Comparison of ENCODE assay signal across 25 cellular contexts in the genomic region with DNA sequence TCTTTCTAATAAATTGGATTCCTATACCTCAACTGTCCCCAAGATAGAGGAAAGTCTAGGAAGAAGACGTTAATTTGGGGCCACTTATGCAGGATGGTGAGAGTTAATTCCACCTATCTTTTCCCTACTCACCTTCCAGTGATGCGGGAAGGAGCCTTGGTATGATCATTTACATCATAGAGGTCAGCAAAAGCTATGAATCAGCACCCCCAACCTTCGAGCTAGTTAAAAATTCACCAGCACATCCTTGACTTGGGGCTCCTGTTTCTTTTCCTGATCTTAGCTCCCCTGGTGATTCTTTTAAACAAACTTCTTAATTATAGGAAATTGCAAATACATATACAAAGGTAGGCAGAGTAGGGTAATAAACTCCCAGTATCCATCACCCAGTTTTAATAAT.
"Had no signal": no experiment of that assay in that cellular context is flagged by ENCODE, and none has a peak within 500 bp of the region (broad histone marks: within the 10 kb centered on the region; RNA-seq: fewer than 3 reads in every experiment).

No MANE protein-coding gene starts in this region.

- H3K27ac Mint-ChIP-seq: activated CD4-positive, alpha-beta memory T cell treated with anti-CD3 and anti-CD28 coated beads, Interleukin-2, amount 10 ng/mL, durations not matched to agents 7 days and 5 days; activated CD4-positive, alpha-beta T cell treated with anti-CD3 and anti-CD28 coated beads, Interleukin-2, amount 10 ng/mL, durations not matched to agents 24 days and 14 days; activated T-cell treated with anti-CD3 and anti-CD28 coated beads, Interleukin-2, amount 50 U/mL, for 24 hours; effector memory CD8-positive, alpha-beta T cell; natural killer cell; T-helper 17 cell had no signal

- H3K36me3 ChIP-seq: brain microvascular endothelial cell, heart right ventricle, right lobe of liver, transverse colon had no signal

- H3K27ac ChIP-seq: brain microvascular endothelial cell, coronary artery, dorsolateral prefrontal cortex, heart right ventricle, right lobe of liver, testis, transverse colon had no signal

- H3K36me3 Mint-ChIP-seq: natural killer cell had no signal

- ATAC-seq: effector memory CD8-positive, alpha-beta T cell; heart right ventricle; natural killer cell; right lobe of liver; stimulated activated naive CD8-positive, alpha-beta T cell treated with anti-CD3 and anti-CD28 coated beads, Interleukin-15, Interleukin-2, amounts not matched to agents 100 U/mL and 50 U/mL, for 24 hours; T-helper 17 cell had no signal

- H3K27me3 ChIP-seq: brain microvascular endothelial cell, heart right ventricle, right lobe of liver, testis, transverse colon had no signal

- H3K4me1 Mint-ChIP-seq: activated CD4-positive, alpha-beta memory T cell treated with anti-CD3 and anti-CD28 coated beads, Interleukin-2, amount 10 ng/mL, durations not matched to agents 7 days and 5 days; activated CD4-positive, alpha-beta T cell treated with anti-CD3 and anti-CD28 coated beads, Interleukin-2, amount 10 ng/mL, durations not matched to agents 24 days and 14 days; natural killer cell; T-helper 17 cell had no signal

- H3K9me3 Mint-ChIP-seq: activated CD4-positive, alpha-beta memory T cell treated with anti-CD3 and anti-CD28 coated beads, Interleukin-2, amount 10 ng/mL, durations not matched to agents 7 days and 5 days; activated CD4-positive, alpha-beta T cell treated with anti-CD3 and anti-CD28 coated beads, Interleukin-2, amount 10 ng/mL, durations not matched to agents 24 days and 14 days; activated T-cell treated with anti-CD3 and anti-CD28 coated beads, Interleukin-2, amount 50 U/mL, for 24 hours; effector memory CD8-positive, alpha-beta T cell had no signal

- H3K4me3 Mint-ChIP-seq: activated CD4-positive, alpha-beta memory T cell treated with anti-CD3 and anti-CD28 coated beads, Interleukin-2, amount 10 ng/mL, durations not matched to agents 7 days and 5 days; activated CD4-positive, alpha-beta T cell treated with anti-CD3 and anti-CD28 coated beads, Interleukin-2, amount 10 ng/mL, durations not matched to agents 24 days and 14 days; activated T-cell treated with anti-CD3 and anti-CD28 coated beads, Interleukin-2, amount 50 U/mL, for 24 hours; effector memory CD8-positive, alpha-beta T cell; natural killer cell; T-helper 17 cell had no signal

- H3K4me3 ChIP-seq: coronary artery, dorsolateral prefrontal cortex, heart right ventricle, right lobe of liver, testis, transverse colon had no signal

- H3K27me3 Mint-ChIP-seq: activated CD4-positive, alpha-beta memory T cell treated with anti-CD3 and anti-CD28 coated beads, Interleukin-2, amount 10 ng/mL, durations not matched to agents 7 days and 5 days; activated CD4-positive, alpha-beta T cell treated with anti-CD3 and anti-CD28 coated beads, Interleukin-2, amount 10 ng/mL, durations not matched to agents 24 days and 14 days; activated T-cell treated with anti-CD3 and anti-CD28 coated beads, Interleukin-2, amount 50 U/mL, for 24 hours; effector memory CD8-positive, alpha-beta T cell; T-helper 17 cell had no signal

- DNase-seq: activated CD4-positive, alpha-beta memory T cell treated with anti-CD3 and anti-CD28 coated beads, Interleukin-2, amount 10 ng/mL, durations not matched to agents 7 days and 5 days; activated CD4-positive, alpha-beta T cell treated with anti-CD3 and anti-CD28 coated beads, Interleukin-2, amount 10 ng/mL, durations not matched to agents 24 days and 14 days; activated CD4-positive, CD25-positive, alpha-beta regulatory T cell treated with anti-CD3 and anti-CD28 coated beads, Interleukin-2, amount 50 U/mL, for 72 hours; activated CD8-positive, alpha-beta memory T cell treated with anti-CD3 and anti-CD28 coated beads, Interleukin-2, amount 50 U/mL, for 48 hours; activated gamma-delta T cell; activated naive CD4-positive, alpha-beta T cell treated with anti-CD3 and anti-CD28 coated beads, Interleukin-2, amount 50 U/mL, for 16 hours; activated T-cell treated with anti-CD3 and anti-CD28 coated beads, Interleukin-2, amount 50 U/mL, for 24 hours; amniotic stem cell; brain microvascular endothelial cell; dorsolateral prefrontal cortex; effector memory CD8-positive, alpha-beta T cell; foreskin fibroblast; heart right ventricle; islet precursor cell; midbrain; natural killer cell; right lobe of liver; stimulated activated CD4-positive, alpha-beta T cell treated with anti-CD3 and anti-CD28 coated beads, Interleukin-2, amount 100 ng/mL, for 48 hours; stimulated activated naive CD8-positive, alpha-beta T cell treated with anti-CD3 and anti-CD28 coated beads, Interleukin-15, Interleukin-2, amounts not matched to agents 100 U/mL and 50 U/mL, for 24 hours; T-helper 17 cell; T1000; testis; transverse colon had no signal

- H3K4me1 ChIP-seq: heart right ventricle, right lobe of liver, testis, transverse colon had no signal

- H3K9me3 ChIP-seq: heart right ventricle, right lobe of liver, testis, transverse colon had no signal

- FAIRE-seq: astrocyte had no signal
